30 cellular contexts compared by ENCODE assay signal in the genomic region with DNA sequence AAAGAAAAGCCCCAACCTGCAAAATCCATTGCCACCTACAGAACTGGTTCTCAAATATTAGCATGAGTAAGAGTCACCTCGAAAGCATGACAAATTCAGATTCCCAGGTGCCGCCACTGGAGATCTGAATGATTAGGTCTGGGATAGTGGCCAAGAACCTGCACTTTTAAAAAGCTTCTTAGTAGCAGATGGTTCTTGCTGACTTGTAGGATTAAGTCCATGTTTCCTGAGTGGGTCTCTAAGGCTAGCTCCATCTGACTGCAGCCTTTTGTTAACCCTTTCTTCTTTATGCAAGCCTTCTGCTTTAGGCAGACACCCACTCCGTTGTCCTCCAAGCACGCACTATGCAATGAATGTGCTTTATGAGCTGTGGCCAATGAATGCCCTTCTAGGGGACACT.
DNase-seq lines count a peak whose midpoint lies in the region; ATAC-seq lines count a peak whose summit lies in the region.
"Had no signal": no experiment of that assay in that cellular context is flagged by ENCODE, and none has a peak within 500 bp of the region (broad histone marks: within the 10 kb centered on the region; RNA-seq: fewer than 3 reads in every experiment).

No MANE protein-coding gene starts in this region.

- DNase-seq in A172 (ENCODE audit: low spot score): peak; percentile 4
- peak; percentile 92 for DNase-seq in DMS 273 (lab: John Stamatoyannopoulos, UW; ENCODE audit: unreplicated experiment)
- DNase-seq in NCI-H524 treated with DMSO at 0.1 percent for 48 hours (lab: John Stamatoyannopoulos, UW): peak; percentile 99
- DNase-seq in cerebellar cortex (ENCODE audit: low spot score): peak; percentile 23
- no peak for DNase-seq in NCI-H2107 (lab: John Stamatoyannopoulos, UW)
- no peak for DNase-seq in activated CD4-positive, alpha-beta memory T cell treated with anti-CD3 and anti-CD28 coated beads, Interleukin-2, amount 10 ng/mL, durations not matched to agents 7 days and 5 days
- DNase-seq: activated CD4-positive, alpha-beta memory T cell treated with anti-CD3 and anti-CD28 coated beads for 36 hours; activated CD8-positive, alpha-beta memory T cell treated with anti-CD3 and anti-CD28 coated beads, Interleukin-2, amount 50 U/mL, for 48 hours; amygdala; C1 segment of cervical spinal cord; COR-L47; endodermal cell; foreskin fibroblast; H7; head of caudate nucleus; IMR-90; NCI-H1048; NCI-H187 treated with DMSO at 0.1 percent for 48 hours; pancreas; Peyer's patch; retina; spleen; transverse colon had no signal

- H3K4me1 Mint-ChIP-seq in activated CD4-positive, alpha-beta memory T cell treated with anti-CD3 and anti-CD28 coated beads, Interleukin-2, amount 10 ng/mL, durations not matched to agents 7 days and 5 days: no peaks in the 10 kb centered on the region
- H3K4me1 Mint-ChIP-seq: activated naive CD4-positive, alpha-beta T cell treated with anti-CD3 and anti-CD28 coated beads, Interleukin-2, amount 50 U/mL, for 24 hours; activated T-helper 17 cell treated with anti-CD3 and anti-CD28 coated beads, Interleukin-2, amount 50 U/mL, for 72 hours; endodermal cell; nephron had no signal

- H3K27me3 Mint-ChIP-seq in activated CD4-positive, alpha-beta memory T cell treated with anti-CD3 and anti-CD28 coated beads, Interleukin-2, amount 10 ng/mL, durations not matched to agents 7 days and 5 days: no peaks in the 10 kb centered on the region
- H3K27me3 Mint-ChIP-seq: activated CD4-positive, alpha-beta memory T cell treated with anti-CD3 and anti-CD28 coated beads for 36 hours; activated naive CD4-positive, alpha-beta T cell treated with anti-CD3 and anti-CD28 coated beads, Interleukin-2, amount 50 U/mL, for 24 hours; activated T-helper 17 cell treated with anti-CD3 and anti-CD28 coated beads, Interleukin-2, amount 50 U/mL, for 72 hours; dendritic cell treated with granulocyte-macrophage colony-stimulating factor and Interleukin-4, amounts not matched to agents 40 ng/mL and 50 ng/mL, for 4 days had no signal

- CTCF ChIA-PET in activated CD4-positive, alpha-beta memory T cell treated with anti-CD3 and anti-CD28 coated beads, Interleukin-2, amount 10 ng/mL, durations not matched to agents 7 days and 5 days (lab: Charles Lee): no interaction called here

- POLR2A ChIA-PET in activated CD4-positive, alpha-beta memory T cell treated with anti-CD3 and anti-CD28 coated beads, Interleukin-2, amount 10 ng/mL, durations not matched to agents 7 days and 5 days (lab: Charles Lee): no interaction called here

- no peaks in the 10 kb centered on the region for H3K36me3 Mint-ChIP-seq in activated CD4-positive, alpha-beta memory T cell treated with anti-CD3 and anti-CD28 coated beads, Interleukin-2, amount 10 ng/mL, durations not matched to agents 7 days and 5 days (ENCODE audit: low read depth)
- H3K36me3 Mint-ChIP-seq: activated CD4-positive, alpha-beta memory T cell treated with anti-CD3 and anti-CD28 coated beads for 36 hours; activated naive CD4-positive, alpha-beta T cell treated with anti-CD3 and anti-CD28 coated beads, Interleukin-2, amount 50 U/mL, for 24 hours had no signal

- ATAC-seq in GM19397 (IDR thresholded peaks at IDR 0.05; ENCODE audit: unreplicated experiment): no peak
- ATAC-seq: activated CD4-positive, CD25-positive, alpha-beta regulatory T cell treated with anti-CD3 and anti-CD28 coated beads, Interleukin-2, amount 50 U/mL, for 24 hours; activated T-helper 17 cell treated with anti-CD3 and anti-CD28 coated beads, Interleukin-2, amount 50 U/mL, for 72 hours; esophagus mucosa; pancreas had no signal

- H3K9me3 Mint-ChIP-seq in activated CD4-positive, alpha-beta memory T cell treated with anti-CD3 and anti-CD28 coated beads, Interleukin-2, amount 10 ng/mL, durations not matched to agents 7 days and 5 days: peaks cover 7% of the 10 kb centered on the region
- H3K9me3 Mint-ChIP-seq: activated naive CD4-positive, alpha-beta T cell treated with anti-CD3 and anti-CD28 coated beads, Interleukin-2, amount 50 U/mL, for 24 hours; dendritic cell treated with granulocyte-macrophage colony-stimulating factor and Interleukin-4, amounts not matched to agents 40 ng/mL and 50 ng/mL, for 4 days; endodermal cell; nephron had no signal

- no peak overlapping the region for H3K27ac Mint-ChIP-seq in activated CD4-positive, alpha-beta memory T cell treated with anti-CD3 and anti-CD28 coated beads, Interleukin-2, amount 10 ng/mL, durations not matched to agents 7 days and 5 days
- H3K27ac Mint-ChIP-seq: activated CD4-positive, alpha-beta memory T cell treated with anti-CD3 and anti-CD28 coated beads for 36 hours; activated naive CD4-positive, alpha-beta T cell treated with anti-CD3 and anti-CD28 coated beads, Interleukin-2, amount 50 U/mL, for 24 hours; activated T-helper 17 cell treated with anti-CD3 and anti-CD28 coated beads, Interleukin-2, amount 50 U/mL, for 72 hours; dendritic cell treated with granulocyte-macrophage colony-stimulating factor and Interleukin-4, amounts not matched to agents 40 ng/mL and 50 ng/mL, for 4 days; endodermal cell; nephron had no signal

- H3K4me3 Mint-ChIP-seq in activated CD4-positive, alpha-beta memory T cell treated with anti-CD3 and anti-CD28 coated beads, Interleukin-2, amount 10 ng/mL, durations not matched to agents 7 days and 5 days: no peak overlapping the region
- H3K4me3 Mint-ChIP-seq: activated CD4-positive, alpha-beta memory T cell treated with anti-CD3 and anti-CD28 coated beads for 36 hours; activated naive CD4-positive, alpha-beta T cell treated with anti-CD3 and anti-CD28 coated beads, Interleukin-2, amount 50 U/mL, for 24 hours; activated T-helper 17 cell treated with anti-CD3 and anti-CD28 coated beads, Interleukin-2, amount 50 U/mL, for 72 hours; dendritic cell treated with granulocyte-macrophage colony-stimulating factor and Interleukin-4, amounts not matched to agents 40 ng/mL and 50 ng/mL, for 4 days; endodermal cell; nephron had no signal

Comparison
In these comparisons a context has a peak if more than half of its experiments do, and no peak if none do; other contexts are left out.
1. DNase-seq: peak in A172 (single experiment), DMS 273 (single experiment), NCI-H524 treated with DMSO at 0.1 percent for 48 hours (single experiment) and cerebellar cortex (single experiment); none in NCI-H2107 (single experiment) and activated CD4-positive, alpha-beta memory T cell treated with anti-CD3 and anti-CD28 coated beads, Interleukin-2, amount 10 ng/mL, durations not matched to agents 7 days and 5 days (single experiment).